In the genomic region with DNA sequence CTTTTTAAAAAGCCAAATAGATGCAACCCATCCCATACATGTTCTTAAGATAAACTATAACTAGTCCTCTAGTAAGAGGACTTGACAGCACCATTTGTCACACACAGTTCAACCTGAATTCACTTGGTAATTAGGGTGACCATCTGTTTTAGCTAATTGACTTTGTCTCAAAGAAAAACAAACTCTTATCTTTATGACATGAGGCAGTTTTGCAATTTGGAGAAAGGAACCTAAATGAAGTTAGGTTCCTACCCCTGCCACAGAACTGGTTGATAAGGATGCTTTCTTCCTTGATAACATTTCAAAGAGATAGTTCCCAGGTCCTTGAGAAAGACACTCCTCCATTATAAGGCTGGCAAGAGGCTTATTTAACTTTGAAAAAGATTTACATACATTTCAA, we compare ENCODE assay signal across 28 cellular contexts. TPM values are rescaled to one million over a fixed set of nuclear protein-coding genes. Genes with fewer than 3 reads are reported as not detected.
DNase-seq lines count a peak whose midpoint lies in the region; ATAC-seq and TF ChIP-seq lines count a peak whose summit lies in the region.
"Had no signal": no experiment of that assay in that cellular context is flagged by ENCODE, and none has a peak within 500 bp of the region (broad histone marks: within the 10 kb centered on the region; RNA-seq: fewer than 3 reads in every experiment).

No MANE protein-coding gene starts in this region.

- peak overlapping the region; percentile 47 for H3K27ac Mint-ChIP-seq in mesothelial cell of epicardium
- H3K27ac Mint-ChIP-seq: CD8-positive, alpha-beta T cell had no signal

- peaks cover 40% of the 10 kb centered on the region for H3K4me1 Mint-ChIP-seq in mesothelial cell of epicardium

- H3K4me3 Mint-ChIP-seq in mesothelial cell of epicardium: no peak overlapping the region
- H3K4me3 Mint-ChIP-seq: CD8-positive, alpha-beta T cell had no signal

- no peak for TF ChIP-seq CTCF in mesothelial cell of epicardium (IDR thresholded peaks at IDR 0.05; ENCODE audit: unreplicated experiment)

- peak; percentile 11 for DNase-seq in G401 (ENCODE audit: low spot score)
- DNase-seq in NCI-H69 (lab: John Stamatoyannopoulos, UW): peak; percentile 68
- DNase-seq in mesothelial cell of epicardium (ENCODE audit: low spot score in 2 of 2, unreplicated experiment in 2 of 2): no peak
- DNase-seq in NAMALWA (ENCODE audit: low spot score): no peak
- no peak for DNase-seq in activated CD8-positive, alpha-beta memory T cell treated with anti-CD3 and anti-CD28 coated beads, Interleukin-2, amount 50 U/mL, for 4 hours
- no peak for DNase-seq in NCI-H2107 treated with DMSO at 0.1 percent for 48 hours (lab: John Stamatoyannopoulos, UW; ENCODE audit: unreplicated experiment)
- no peak for DNase-seq in SHP77 treated with DMSO at 0.1 percent for 48 hours (lab: John Stamatoyannopoulos, UW)
- DNase-seq: Caco-2; CD8-positive, alpha-beta T cell; DMS153; DND-41; H7; KBM-7; MV-4-11; NCI-H1105 treated with DMSO at 0.1 percent for 48 hours; NCI-H2081 treated with DMSO at 0.1 percent for 48 hours; NCI-H446 treated with DMSO at 0.1 percent for 48 hours; PC-9 had no signal

- H3K36me3 Mint-ChIP-seq in mesothelial cell of epicardium: no peaks in the 10 kb centered on the region
- H3K36me3 Mint-ChIP-seq: CD8-positive, alpha-beta T cell had no signal

- ATAC-seq in SK-N-SH treated with all-trans-retinoic acid at 6 μM for 48 hours: no peak
- ATAC-seq: CD8-positive, alpha-beta T cell; HepG2; Right ventricle myocardium inferior had no signal

- in situ Hi-C loops in G401 (cut with HindIII; ENCODE audit: low sequenced_read_pairs): no loop called here

- no peaks in the 10 kb centered on the region for H3K27me3 Mint-ChIP-seq in mesothelial cell of epicardium (ENCODE audit: low read depth)

- H3K9me3 Mint-ChIP-seq in mesothelial cell of epicardium: no peaks in the 10 kb centered on the region

TF ChIP-seq in SK-N-SH treated with all-trans-retinoic acid at 6 μM for 48 hours, 23 proteins besides CTCF, POLR2A, EP300 and RAD21:
- TF ChIP-seq ZNF565 (CRISPR knock-in tag; conservative IDR thresholded peaks at IDR 0.05; ENCODE audit: low read depth) (no peak), ZNF8 (CRISPR knock-in tag; IDR thresholded peaks at IDR 0.05) (no peak), TCF4 (CRISPR knock-in tag; IDR thresholded peaks at IDR 0.05; ENCODE audit: borderline replicate concordance) (peak; percentile 75; the same call in 1 of the 2 replicates), GLIS3 (CRISPR knock-in tag; IDR thresholded peaks at IDR 0.05) (no peak), SNAI2 (CRISPR knock-in tag; IDR thresholded peaks at IDR 0.05) (peak; percentile 79; the same call in 1 of the 2 replicates), TSHZ2 (CRISPR knock-in tag; IDR thresholded peaks at IDR 0.05) (peak; percentile 72; the same call in 1 of the 2 replicates), ISL1 (CRISPR knock-in tag; IDR thresholded peaks at IDR 0.05) (peak; percentile 90), TOX (CRISPR knock-in tag; IDR thresholded peaks at IDR 0.05; ENCODE audit: borderline replicate concordance) (no peak), ESRRG (CRISPR knock-in tag; IDR thresholded peaks at IDR 0.05) (no peak), ZFP3 (CRISPR knock-in tag; IDR thresholded peaks at IDR 0.05) (0 out of 2 replicates have a peak, but pooled peaks have one; percentile 23), POU6F1 (CRISPR knock-in tag; IDR thresholded peaks at IDR 0.05; ENCODE audit: borderline replicate concordance, low read depth) (no peak)
- TF ChIP-seq, protein P1, sequence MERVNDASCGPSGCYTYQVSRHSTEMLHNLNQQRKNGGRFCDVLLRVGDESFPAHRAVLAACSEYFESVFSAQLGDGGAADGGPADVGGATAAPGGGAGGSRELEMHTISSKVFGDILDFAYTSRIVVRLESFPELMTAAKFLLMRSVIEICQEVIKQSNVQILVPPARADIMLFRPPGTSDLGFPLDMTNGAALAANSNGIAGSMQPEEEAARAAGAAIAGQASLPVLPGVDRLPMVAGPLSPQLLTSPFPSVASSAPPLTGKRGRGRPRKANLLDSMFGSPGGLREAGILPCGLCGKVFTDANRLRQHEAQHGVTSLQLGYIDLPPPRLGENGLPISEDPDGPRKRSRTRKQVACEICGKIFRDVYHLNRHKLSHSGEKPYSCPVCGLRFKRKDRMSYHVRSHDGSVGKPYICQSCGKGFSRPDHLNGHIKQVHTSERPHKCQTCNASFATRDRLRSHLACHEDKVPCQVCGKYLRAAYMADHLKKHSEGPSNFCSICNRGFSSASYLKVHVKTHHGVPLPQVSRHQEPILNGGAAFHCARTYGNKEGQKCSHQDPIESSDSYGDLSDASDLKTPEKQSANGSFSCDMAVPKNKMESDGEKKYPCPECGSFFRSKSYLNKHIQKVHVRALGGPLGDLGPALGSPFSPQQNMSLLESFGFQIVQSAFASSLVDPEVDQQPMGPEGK (CRISPR knock-in tag; IDR thresholded peaks at IDR 0.05; ENCODE audit: borderline replicate concordance): no peak
- TF ChIP-seq, protein P2, sequence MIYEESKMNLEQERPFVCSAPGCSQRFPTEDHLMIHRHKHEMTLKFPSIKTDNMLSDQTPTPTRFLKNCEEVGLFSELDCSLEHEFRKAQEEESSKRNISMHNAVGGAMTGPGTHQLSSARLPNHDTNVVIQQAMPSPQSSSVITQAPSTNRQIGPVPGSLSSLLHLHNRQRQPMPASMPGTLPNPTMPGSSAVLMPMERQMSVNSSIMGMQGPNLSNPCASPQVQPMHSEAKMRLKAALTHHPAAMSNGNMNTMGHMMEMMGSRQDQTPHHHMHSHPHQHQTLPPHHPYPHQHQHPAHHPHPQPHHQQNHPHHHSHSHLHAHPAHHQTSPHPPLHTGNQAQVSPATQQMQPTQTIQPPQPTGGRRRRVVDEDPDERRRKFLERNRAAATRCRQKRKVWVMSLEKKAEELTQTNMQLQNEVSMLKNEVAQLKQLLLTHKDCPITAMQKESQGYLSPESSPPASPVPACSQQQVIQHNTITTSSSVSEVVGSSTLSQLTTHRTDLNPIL (CRISPR knock-in tag; IDR thresholded peaks at IDR 0.05; ENCODE audit: low read depth): 0 out of 2 replicates have a peak, but pooled peaks have one; percentile 20

RNA-seq across cellular contexts. Expression of gene LRRTM1, which starts 57.4 kb away (rescaled TPM):
- total RNA-seq in G401 (2014; rRNA removed; shearing (Covaris generic)): 0.07 TPM in 1 of 2 replicates, not detected in the other
- 23.7 to 27.8 TPM (median 24.0 TPM) in 3 replicates for total RNA-seq in mesothelial cell of epicardium
- total RNA-seq: A673; Caco-2; CD8-positive, alpha-beta T cell; HepG2; HT1080; LHCN-M2; MCF 10A; PC-9; RPMI7951; SJSA1; T-helper 1 cell treated with Interleukin-12 subunit alpha and Interleukin-12 subunit beta and Interleukin-4 antibody, amounts not matched to agents 30 ng/mL and 1 ng/mL, for 36 hours had no signal

Comparison
In these comparisons a context has a peak if more than half of its experiments do, and no peak if none do; other contexts are left out.
1. DNase-seq: peak in G401 (single experiment) and NCI-H69 (single experiment); none in mesothelial cell of epicardium (0 of 2), NAMALWA (single experiment), activated CD8-positive, alpha-beta memory T cell treated with anti-CD3 and anti-CD28 coated beads, Interleukin-2, amount 50 U/mL, for 4 hours (single experiment), NCI-H2107 treated with DMSO at 0.1 percent for 48 hours (single experiment) and SHP77 treated with DMSO at 0.1 percent for 48 hours (single experiment).
2. RNA of gene LRRTM1, which starts 57.4 kb away (total RNA-seq): 23.7 to 27.8 TPM in mesothelial cell of epicardium; 0.07 TPM in G401; every median in the first group is over 10 times any median in the second.